Comparison of ENCODE assay signal across 1 cellular context in genomic region chr1:68233202-68233601, GRCh38.
TF ChIP-seq lines count a peak whose summit lies in the region.

No MANE protein-coding gene starts in this region.

TF ChIP-seq in endothelial cell of umbilical vein, 7 proteins besides CTCF, POLR2A, EP300 and RAD21 (continued from another document):
- TF ChIP-seq JUN (IDR thresholded peaks at IDR 0.05; ENCODE audit: borderline replicate concordance, insufficient read depth, insufficient read length, low read depth) (no peak), POLR2AphosphoS5 (IDR thresholded peaks at IDR 0.05; ENCODE audit: insufficient read depth, low read depth, low read length) (no peak), EZH2 (IDR thresholded peaks at IDR 0.05; ENCODE audit: borderline replicate concordance, low read depth, low read length, severe bottlenecking) (no peak), FOS (IDR thresholded peaks at IDR 0.05; ENCODE audit: borderline replicate concordance, insufficient read depth, low read length) (no peak), GATA2 (IDR thresholded peaks at IDR 0.05; ENCODE audit: insufficient read depth, insufficient read length, low read depth, low read length) (no peak)
- TF ChIP-seq, protein P1, sequence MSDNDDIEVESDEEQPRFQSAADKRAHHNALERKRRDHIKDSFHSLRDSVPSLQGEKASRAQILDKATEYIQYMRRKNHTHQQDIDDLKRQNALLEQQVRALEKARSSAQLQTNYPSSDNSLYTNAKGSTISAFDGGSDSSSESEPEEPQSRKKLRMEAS (IDR thresholded peaks at IDR 0.05; ENCODE audit: insufficient read depth, insufficient read length): no peak
